Comparison of ENCODE assay signal across 8 cellular contexts in genomic region chr10:13712799-13713581, GRCh38.
DNase-seq lines count a peak whose midpoint lies in the region; ATAC-seq and TF ChIP-seq lines count a peak whose summit lies in the region.

No MANE protein-coding gene starts in this region.

- in situ Hi-C loops in brain microvascular endothelial cell (cut with HindIII; ENCODE audit: low pct_ligation_motif_present, low sequenced_read_pairs), result no loop called here

- DNase-seq in AG20443 (ENCODE audit: low spot score) (peak; percentile 89), NCI-H774 (lab: John Stamatoyannopoulos, UW) (peak; percentile 19), brain microvascular endothelial cell (peak; percentile 98), lower lobe of right lung (peak; percentile 83), thyroid gland (peak; percentile 83 to 85), GM23338 (ENCODE audit: low spot score) (no peak)

- no peaks in the 10 kb centered on the region for H4K20me1 ChIP-seq in GM23338 (replicated peaks; ENCODE audit: insufficient read depth)

- WGBS in thyroid gland, 2 donors, result 23 to 28% methylated on average over 6 of the region's 6 CpGs

- H3K4me3 Mint-ChIP-seq in GM23338, result no peak overlapping the region

- no peak for TF ChIP-seq POLR2A in thyroid gland (IDR thresholded peaks at IDR 0.05)

- H3F3A ChIP-seq in GM23338 (replicated peaks; ENCODE audit: low read depth), result no peaks in the 10 kb centered on the region

- peaks cover 54% of the 10 kb centered on the region for H3K4me1 Mint-ChIP-seq in GM23338

- TF ChIP-seq CTCF in brain microvascular endothelial cell (IDR thresholded peaks at IDR 0.05; ENCODE audit: low read depth, low read length, missing control alignments) (no peak), lower lobe of right lung (IDR thresholded peaks at IDR 0.05) (no peak), thyroid gland (IDR thresholded peaks at IDR 0.05) (no peak), GM23338 (conservative IDR thresholded peaks at IDR 0.05; ENCODE audit: low read depth in 2 of 2) (no peak)

- H2AFZ ChIP-seq in GM23338, result no peak overlapping the region

- no peaks in the 10 kb centered on the region for H3K9me3 ChIP-seq in lower lobe of right lung
- no peaks in the 10 kb centered on the region for H3K9me3 ChIP-seq in thyroid gland

- H3K9me2 ChIP-seq in GM23338 (ENCODE audit: insufficient read depth), result 0 out of 2 replicates have a peak, but pooled peaks cover 3% of the 10 kb centered on the region

- H3K27me3 ChIP-seq in brain microvascular endothelial cell (replicated peaks) (no peaks in the 10 kb centered on the region), lower lobe of right lung (ENCODE audit: low read depth) (no peaks in the 10 kb centered on the region), thyroid gland (no peaks in the 10 kb centered on the region), GM23338 (ENCODE audit: insufficient read depth) (no peaks in the 10 kb centered on the region)

- H3K27me3 Mint-ChIP-seq in GM23338 (ENCODE audit: insufficient read depth, low read depth, poor library complexity), result peaks cover 13% of the 10 kb centered on the region

- intact Hi-C loops in lower lobe of right lung (cut with DNase I) (no loop called here), thyroid gland (cut with DNase I) (no loop called here)

- H3K27ac Mint-ChIP-seq in GM23338, result no peak overlapping the region

- H3K4me3 ChIP-seq in brain microvascular endothelial cell (ENCODE audit: low read depth, low read length) (no peak overlapping the region), lower lobe of right lung (no peak overlapping the region), thyroid gland (replicated peaks in 1 of 3) (no peak overlapping the region), GM23338 (no peak overlapping the region)

- H3K27ac ChIP-seq in brain microvascular endothelial cell, result peak overlapping the region; percentile 83
- peak overlapping the region; percentile 25 for H3K27ac ChIP-seq in lower lobe of right lung
- peak overlapping the region; percentile 10 to 58 (median 47) for H3K27ac ChIP-seq in thyroid gland
- H3K27ac ChIP-seq in GM23338 (ENCODE audit: low read depth), result no peak overlapping the region

- H3K4me2 ChIP-seq in GM23338, result no peak overlapping the region

- peaks cover 44% of the 10 kb centered on the region for H3K4me1 ChIP-seq in lower lobe of right lung
- peaks cover 41 to 49% of the 10 kb centered on the region in 2 donors for H3K4me1 ChIP-seq in thyroid gland
- H3K4me1 ChIP-seq in GM23338 (ENCODE audit: insufficient read depth), result peaks cover 26% of the 10 kb centered on the region

- peak; percentile 86 for ATAC-seq in GM18511 (IDR thresholded peaks at IDR 0.05; ENCODE audit: unreplicated experiment)
- ATAC-seq in HG02840 (IDR thresholded peaks at IDR 0.05; ENCODE audit: low FRiP score, unreplicated experiment), result peak; percentile 57
- peak; percentile 75 to 85 for ATAC-seq in lower lobe of right lung
- ATAC-seq in GM23338, result no peak

- H3K79me2 ChIP-seq in GM23338 (replicated peaks; ENCODE audit: insufficient read depth), result no peaks in the 10 kb centered on the region

- H3K36me3 ChIP-seq in brain microvascular endothelial cell (replicated peaks), result no peaks in the 10 kb centered on the region
- no peaks in the 10 kb centered on the region for H3K36me3 ChIP-seq in lower lobe of right lung
- H3K36me3 ChIP-seq in thyroid gland, result no peaks in the 10 kb centered on the region
- H3K36me3 ChIP-seq in GM23338 (ENCODE audit: insufficient read depth), result no peaks in the 10 kb centered on the region

- no peaks in the 10 kb centered on the region; the same call in 2 of the 3 replicates for H3K9me3 Mint-ChIP-seq in GM23338

- H3K36me3 Mint-ChIP-seq in GM23338 (ENCODE audit: low read depth), result no peaks in the 10 kb centered on the region; the same call in 2 of the 3 replicates

TF ChIP-seq in GM23338, 12 proteins besides CTCF, POLR2A, EP300 and RAD21 (continues in another document):
- TF ChIP-seq ZNF462 (CRISPR knock-in tag; IDR thresholded peaks at IDR 0.05), result no peak
- TF ChIP-seq ETS1 (IDR thresholded peaks at IDR 0.05), result no peak
- no peak for TF ChIP-seq ZNF331 (CRISPR knock-in tag; IDR thresholded peaks at IDR 0.05; ENCODE audit: low read depth)
- TF ChIP-seq ZNF114 (CRISPR knock-in tag; IDR thresholded peaks at IDR 0.05), result no peak
- TF ChIP-seq POLR2AphosphoS5 (IDR thresholded peaks at IDR 0.05; ENCODE audit: low read depth), result no peak
- TF ChIP-seq EZH2 (IDR thresholded peaks at IDR 0.05; ENCODE audit: low read depth, unreplicated experiment), result no peak
- TF ChIP-seq NANOG (IDR thresholded peaks at IDR 0.05; ENCODE audit: borderline replicate concordance), result no peak
- no peak for TF ChIP-seq EZH2phosphoT487 (IDR thresholded peaks at IDR 0.05; ENCODE audit: unreplicated experiment)
